In genomic region chr1:4000811-4001251, GRCh38 we compare ENCODE assay signal across 20 cellular contexts.
DNase-seq lines count a peak whose midpoint lies in the region; ATAC-seq, FAIRE-seq and TF ChIP-seq lines count a peak whose summit lies in the region.
"Had no signal": no experiment of that assay in that cellular context is flagged by ENCODE, and none has a peak within 500 bp of the region (broad histone marks: within the 10 kb centered on the region; RNA-seq: fewer than 3 reads in every experiment).

No MANE protein-coding gene starts in this region.

- no peak overlapping the region for H3K9ac ChIP-seq in BLaER1 treated with 17β-estradiol and CSF1 and Interleukin-3, amounts not matched to agents 10 nM and 100 nM
- no peak overlapping the region for H3K9ac ChIP-seq in kidney (ENCODE audit: low read length in 2 of 2)

- POLR2A ChIA-PET in naive thymus-derived CD4-positive, alpha-beta T cell (lab: Charles Lee), result no interaction called here

- CTCF ChIA-PET in naive thymus-derived CD4-positive, alpha-beta T cell (lab: Charles Lee), result no interaction called here

- intact Hi-C loops in kidney (cut with DNase I), result no loop called here
- intact Hi-C loops in sciatic nerve (cut with DNase I), result no loop called here
- intact Hi-C loops in naive thymus-derived CD4-positive, alpha-beta T cell (cut with micrococcal nuclease), result no loop called here

- peak; percentile 52 for DNase-seq in H7
- peak; percentile 72 for DNase-seq in kidney
- DNase-seq in sciatic nerve (ENCODE audit: low spot score), result peak; percentile 48
- no peak for DNase-seq in KG1 (lab: John Stamatoyannopoulos, UW)
- no peak for DNase-seq in naive thymus-derived CD4-positive, alpha-beta T cell
- DNase-seq: CD4-positive, alpha-beta memory T cell; DND-41; MG63; NCI-H1417 treated with DMSO at 0.1 percent for 48 hours; NCI-H187; NCI-H446; NCI-H526; RPMI8226 had no signal

- no peaks in the 10 kb centered on the region for H3K4me1 Mint-ChIP-seq in naive thymus-derived CD4-positive, alpha-beta T cell
- H3K4me1 Mint-ChIP-seq: CD4-positive, alpha-beta memory T cell; GM23338 had no signal

- peaks cover 0 to 17% (median 0%) of the 10 kb centered on the region in 11 experiments; a peak in 4 of 22 replicates for H4K20me1 ChIP-seq in BLaER1 treated with 17β-estradiol and CSF1 and Interleukin-3, amounts not matched to agents 10 nM and 100 nM

- no peak overlapping the region for H3K27ac ChIP-seq in BLaER1 treated with 17β-estradiol and CSF1 and Interleukin-3, amounts not matched to agents 10 nM and 100 nM
- no peak overlapping the region for H3K27ac ChIP-seq in kidney (ENCODE audit: low read depth in 2 of 2, low read length in 2 of 2)
- no peak overlapping the region for H3K27ac ChIP-seq in naive thymus-derived CD4-positive, alpha-beta T cell (ENCODE audit: low read depth, low read length)

- no peaks in the 10 kb centered on the region for H3K36me3 Mint-ChIP-seq in naive thymus-derived CD4-positive, alpha-beta T cell
- H3K36me3 Mint-ChIP-seq: CD4-positive, alpha-beta memory T cell; IgD-negative memory B cell had no signal

- H3K4me1 ChIP-seq in BLaER1 treated with 17β-estradiol and CSF1 and Interleukin-3, amounts not matched to agents 10 nM and 100 nM, result peaks cover 7 to 45% (median 40%) of the 10 kb centered on the region in 10 experiments; a peak in 19 of 20 replicates
- no peaks in the 10 kb centered on the region for H3K4me1 ChIP-seq in kidney (ENCODE audit: control insufficient read depth in 1 of 2, insufficient read depth in 1 of 2, low read depth in 1 of 2, low read length in 2 of 2)
- no peaks in the 10 kb centered on the region for H3K4me1 ChIP-seq in naive thymus-derived CD4-positive, alpha-beta T cell (ENCODE audit: control insufficient read depth in 2 of 2, insufficient read depth in 2 of 2, low read length in 2 of 2)

- no peak overlapping the region for H3K4me3 ChIP-seq in BLaER1 treated with 17β-estradiol and CSF1 and Interleukin-3, amounts not matched to agents 10 nM and 100 nM
- H3K4me3 ChIP-seq in H7 (ENCODE audit: insufficient read depth, low read depth, low read length), result no peak overlapping the region
- no peak overlapping the region for H3K4me3 ChIP-seq in kidney (ENCODE audit: low read length in 2 of 2)
- H3K4me3 ChIP-seq in naive thymus-derived CD4-positive, alpha-beta T cell (ENCODE audit: low read length), result no peak overlapping the region
- H3K4me3 ChIP-seq: GM12878, GM23338, MG63 had no signal

- peaks cover 0 to 12% (median 0%) of the 10 kb centered on the region in 11 experiments; a peak in 4 of 22 replicates for H3K9me3 ChIP-seq in BLaER1 treated with 17β-estradiol and CSF1 and Interleukin-3, amounts not matched to agents 10 nM and 100 nM (replicated peaks in 1 of 11)
- H3K9me3 ChIP-seq in kidney (ENCODE audit: control insufficient read depth in 1 of 2, low read length in 2 of 2), result no peaks in the 10 kb centered on the region
- H3K9me3 ChIP-seq in naive thymus-derived CD4-positive, alpha-beta T cell (ENCODE audit: control insufficient read depth in 2 of 3, low read length in 3 of 3), result no peaks in the 10 kb centered on the region
- H3K9me3 ChIP-seq: MG63 had no signal

- peaks cover 0 to 39% (median 29%) of the 10 kb centered on the region in 5 donors for H3K27me3 Mint-ChIP-seq in naive thymus-derived CD4-positive, alpha-beta T cell

- ATAC-seq in sciatic nerve (no peak), GM21381 (IDR thresholded peaks at IDR 0.05; ENCODE audit: unreplicated experiment) (no peak)
- no peak for ATAC-seq in naive thymus-derived CD4-positive, alpha-beta T cell
- ATAC-seq: GM12878, GM23338, HCT116, SK-N-SH treated with all-trans-retinoic acid at 6 μM for 48 hours had no signal

- H3K4me3 Mint-ChIP-seq in naive thymus-derived CD4-positive, alpha-beta T cell, result no peak overlapping the region
- H3K4me3 Mint-ChIP-seq: CD4-positive, alpha-beta memory T cell; GM23338; IgD-negative memory B cell had no signal

- H3K4me2 ChIP-seq in BLaER1 treated with 17β-estradiol and CSF1 and Interleukin-3, amounts not matched to agents 10 nM and 100 nM, result peak overlapping the region in 8 of 11 experiments; percentile 58 to 86 (median 69); a peak in 14 of 22 replicates
- H3K4me2 ChIP-seq: GM23338 had no signal

- TF ChIP-seq CTCF in kidney (IDR thresholded peaks at IDR 0.05; ENCODE audit: borderline replicate concordance, extremely low read depth, insufficient read depth), result no peak

- H3K9me3 Mint-ChIP-seq in naive thymus-derived CD4-positive, alpha-beta T cell, result peaks cover 0 to 4% (median 0%) of the 10 kb centered on the region in 11 donors

- no peak overlapping the region for H3K27ac Mint-ChIP-seq in naive thymus-derived CD4-positive, alpha-beta T cell
- H3K27ac Mint-ChIP-seq: CD4-positive, alpha-beta memory T cell; GM23338 had no signal

- no peak for FAIRE-seq in kidney (lab: Jason Lieb, UNC)
- FAIRE-seq: GM12878 had no signal

- peaks cover 4 to 33% (median 20%) of the 10 kb centered on the region in 11 experiments; a peak in 18 of 22 replicates for H3K27me3 ChIP-seq in BLaER1 treated with 17β-estradiol and CSF1 and Interleukin-3, amounts not matched to agents 10 nM and 100 nM
- no peaks in the 10 kb centered on the region for H3K27me3 ChIP-seq in H7 (ENCODE audit: control insufficient read depth, insufficient read depth, low read length)
- H3K27me3 ChIP-seq in naive thymus-derived CD4-positive, alpha-beta T cell (ENCODE audit: control insufficient read depth in 2 of 2, insufficient read depth in 2 of 2, low read length in 2 of 2), result no peaks in the 10 kb centered on the region
- H3K27me3 ChIP-seq: MG63 had no signal

- no peaks in the 10 kb centered on the region for H3K36me3 ChIP-seq in BLaER1 treated with 17β-estradiol and CSF1 and Interleukin-3, amounts not matched to agents 10 nM and 100 nM
- H3K36me3 ChIP-seq in H7 (replicated peaks; ENCODE audit: control insufficient read depth, insufficient read depth, low read length) (no peaks in the 10 kb centered on the region), kidney (ENCODE audit: control insufficient read depth in 1 of 2, insufficient read depth in 2 of 2, low read length in 2 of 2) (no peaks in the 10 kb centered on the region)
- no peaks in the 10 kb centered on the region for H3K36me3 ChIP-seq in naive thymus-derived CD4-positive, alpha-beta T cell (ENCODE audit: control insufficient read depth in 2 of 3, insufficient read depth in 3 of 3, low read length in 3 of 3)
- H3K36me3 ChIP-seq: MG63 had no signal

Comparison
In these comparisons a context has a peak if more than half of its experiments do, and no peak if none do; other contexts are left out.
1. DNase-seq: peak in H7 (single experiment), kidney (single experiment) and sciatic nerve (single experiment); none in KG1 (single experiment) and naive thymus-derived CD4-positive, alpha-beta T cell (0 of 9).